10 cellular contexts compared by ENCODE assay signal in the genomic region with DNA sequence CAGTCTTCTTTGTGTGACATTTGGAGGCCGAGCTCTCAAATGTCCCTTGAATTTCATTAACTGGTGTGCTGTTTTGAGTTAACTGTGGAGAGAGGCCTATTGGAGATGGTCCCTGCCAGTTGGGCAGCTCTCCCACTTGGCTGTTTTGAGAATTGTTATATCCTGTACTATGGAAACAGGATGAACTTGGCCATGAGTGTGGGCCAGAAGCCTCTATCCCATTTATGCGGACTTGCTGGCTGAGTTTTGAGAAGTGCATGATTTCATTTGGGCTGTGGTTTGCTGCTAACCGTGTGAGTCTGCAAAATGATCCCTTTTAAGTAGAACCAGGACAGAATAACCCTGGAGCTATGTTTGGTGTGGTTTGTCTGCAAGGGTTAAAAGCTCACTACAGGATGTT.
DNase-seq lines count a peak whose midpoint lies in the region; ATAC-seq and TF ChIP-seq lines count a peak whose summit lies in the region.
"Had no signal": no experiment of that assay in that cellular context is flagged by ENCODE, and none has a peak within 500 bp of the region (broad histone marks: within the 10 kb centered on the region; RNA-seq: fewer than 3 reads in every experiment).

No MANE protein-coding gene starts in this region.

- H3K4me3 Mint-ChIP-seq in MCF 10A (ENCODE audit: unreplicated experiment): no peak overlapping the region
- H3K4me3 Mint-ChIP-seq in naive thymus-derived CD8-positive, alpha-beta T cell: no peak overlapping the region
- H3K4me3 Mint-ChIP-seq in activated CD4-positive, alpha-beta T cell treated with anti-CD3 and anti-CD28 coated beads, Interleukin-2, amount 10 ng/mL, durations not matched to agents 7 days and 5 days: no peak overlapping the region
- H3K4me3 Mint-ChIP-seq: activated naive CD8-positive, alpha-beta T cell treated with anti-CD3 and anti-CD28 coated beads, Interleukin-2, amount 10 ng/mL, durations not matched to agents 7 days and 5 days; stimulated activated naive CD8-positive, alpha-beta T cell treated with anti-CD3 and anti-CD28 coated beads, Interleukin-15, Interleukin-2, amounts not matched to agents 100 ng/mL and 50 ng/mL, for 24 hours had no signal

- in situ Hi-C loops in gastrocnemius medialis (cut with MboI; ENCODE audit: low sequenced_read_pairs in 4 of 4): loop anchor here in 1 of 4 donors (25.0 kb wide), 1 partner anchor 365 kb away; the partner anchor contains the start of gene PTPRG

- H3K9me3 Mint-ChIP-seq in MCF 10A (ENCODE audit: unreplicated experiment): no peaks in the 10 kb centered on the region
- peaks cover 0 to 7% (median 0%) of the 10 kb centered on the region in 9 donors for H3K9me3 Mint-ChIP-seq in naive thymus-derived CD8-positive, alpha-beta T cell
- H3K9me3 Mint-ChIP-seq in activated CD4-positive, alpha-beta T cell treated with anti-CD3 and anti-CD28 coated beads, Interleukin-2, amount 10 ng/mL, durations not matched to agents 7 days and 5 days: no peaks in the 10 kb centered on the region
- H3K9me3 Mint-ChIP-seq: activated naive CD8-positive, alpha-beta T cell treated with anti-CD3 and anti-CD28 coated beads, Interleukin-2, amount 10 ng/mL, durations not matched to agents 7 days and 5 days had no signal

- no TSS peak for BruUV-seq in MCF 10A (replicated peaks; lab: Mats Ljungman, UMichigan)

- no peaks in the 10 kb centered on the region for H3K27me3 Mint-ChIP-seq in MCF 10A (ENCODE audit: insufficient read depth, unreplicated experiment)
- peaks cover 0 to 20% (median 8%) of the 10 kb centered on the region in 5 donors for H3K27me3 Mint-ChIP-seq in naive thymus-derived CD8-positive, alpha-beta T cell
- H3K27me3 Mint-ChIP-seq in activated CD4-positive, alpha-beta T cell treated with anti-CD3 and anti-CD28 coated beads, Interleukin-2, amount 10 ng/mL, durations not matched to agents 7 days and 5 days: no peaks in the 10 kb centered on the region
- H3K27me3 Mint-ChIP-seq: activated naive CD8-positive, alpha-beta T cell treated with anti-CD3 and anti-CD28 coated beads, Interleukin-2, amount 10 ng/mL, durations not matched to agents 7 days and 5 days had no signal

- POLR2A ChIA-PET in MCF 10A (lab: Yijun Ruan, JAX): interaction anchor here (0.7 kb wide), 1 partner anchor 22 kb away, joined by 5 read pairs; no protein-coding TSS in a partner anchor
- POLR2A ChIA-PET in naive thymus-derived CD8-positive, alpha-beta T cell (lab: Charles Lee): no interaction called here
- POLR2A ChIA-PET in activated CD4-positive, alpha-beta T cell treated with anti-CD3 and anti-CD28 coated beads, Interleukin-2, amount 10 ng/mL, durations not matched to agents 7 days and 5 days (lab: Charles Lee): no interaction called here

- TF ChIP-seq POLR2A in gastrocnemius medialis (IDR thresholded peaks at IDR 0.05): no peak

- no peak for TF ChIP-seq CTCF in MCF 10A (IDR thresholded peaks at IDR 0.05; ENCODE audit: unreplicated experiment)
- no peak for TF ChIP-seq CTCF in right atrium auricular region (IDR thresholded peaks at IDR 0.05)
- no peak for TF ChIP-seq CTCF in gastrocnemius medialis (IDR thresholded peaks at IDR 0.05 in 4 of 5, conservative IDR thresholded peaks at IDR 0.05 in 1 of 5)

- no peaks in the 10 kb centered on the region for H3K36me3 Mint-ChIP-seq in MCF 10A (ENCODE audit: insufficient read depth, unreplicated experiment)
- no peaks in the 10 kb centered on the region for H3K36me3 Mint-ChIP-seq in naive thymus-derived CD8-positive, alpha-beta T cell
- no peaks in the 10 kb centered on the region for H3K36me3 Mint-ChIP-seq in activated CD4-positive, alpha-beta T cell treated with anti-CD3 and anti-CD28 coated beads, Interleukin-2, amount 10 ng/mL, durations not matched to agents 7 days and 5 days (ENCODE audit: low read depth)
- H3K36me3 Mint-ChIP-seq: activated naive CD8-positive, alpha-beta T cell treated with anti-CD3 and anti-CD28 coated beads, Interleukin-2, amount 10 ng/mL, durations not matched to agents 7 days and 5 days had no signal

- H3K36me3 ChIP-seq in right atrium auricular region: no peaks in the 10 kb centered on the region
- no peaks in the 10 kb centered on the region for H3K36me3 ChIP-seq in gastrocnemius medialis

- CTCF ChIA-PET in MCF 10A (lab: Yijun Ruan, JAX): interaction anchor here (0.6 to 1.1 kb wide), 8 partner anchors 9 to 1180 kb away, joined by 3 to 4 read pairs (median 3); no protein-coding TSS in a partner anchor
- CTCF ChIA-PET in activated CD4-positive, alpha-beta T cell treated with anti-CD3 and anti-CD28 coated beads, Interleukin-2, amount 10 ng/mL, durations not matched to agents 7 days and 5 days (lab: Charles Lee): no interaction called here

- H3K9me3 ChIP-seq in right atrium auricular region (no peaks in the 10 kb centered on the region), gastrocnemius medialis (no peaks in the 10 kb centered on the region)

- H3K27me3 ChIP-seq in right atrium auricular region (no peaks in the 10 kb centered on the region), gastrocnemius medialis (no peaks in the 10 kb centered on the region)

- intact Hi-C loops in MCF 10A (cut with micrococcal nuclease) (loop anchor here (5.0 kb wide), 1 partner anchor 365 kb away; the partner anchor contains the start of gene PTPRG), gastrocnemius medialis (cut with DNase I; ENCODE audit: low total_unique reads) (loop anchor here (1.0 to 5.0 kb wide), 5 partner anchors 55 to 367 kb away; partner anchors contain the start of gene PTPRG)

- H3K27ac ChIP-seq in right atrium auricular region: peak overlapping the region; percentile 80 to 83
- H3K27ac ChIP-seq in gastrocnemius medialis: peak overlapping the region; percentile 86 to 93 (median 91)

- peak overlapping the region in 1 of 2 donors; percentile 7 for H3K4me3 ChIP-seq in right atrium auricular region
- H3K4me3 ChIP-seq in gastrocnemius medialis: peak overlapping the region; percentile 4 to 42 (median 26)

- peaks cover 33% of the 10 kb centered on the region for H3K4me1 Mint-ChIP-seq in MCF 10A (ENCODE audit: insufficient read depth, unreplicated experiment)
- H3K4me1 Mint-ChIP-seq in naive thymus-derived CD8-positive, alpha-beta T cell: no peaks in the 10 kb centered on the region
- no peaks in the 10 kb centered on the region for H3K4me1 Mint-ChIP-seq in activated CD4-positive, alpha-beta T cell treated with anti-CD3 and anti-CD28 coated beads, Interleukin-2, amount 10 ng/mL, durations not matched to agents 7 days and 5 days
- H3K4me1 Mint-ChIP-seq: activated naive CD8-positive, alpha-beta T cell treated with anti-CD3 and anti-CD28 coated beads, Interleukin-2, amount 10 ng/mL, durations not matched to agents 7 days and 5 days had no signal

- DNase-seq in ELR (ENCODE audit: low read depth): peak; percentile 10
- DNase-seq in MCF 10A (ENCODE audit: unreplicated experiment): peak; percentile 16
- peak; percentile 81 for DNase-seq in right atrium auricular region (ENCODE audit: low spot score)
- peak; percentile 69 to 84 for DNase-seq in gastrocnemius medialis
- DNase-seq in NCI-H2107 (lab: John Stamatoyannopoulos, UW): no peak
- DNase-seq in naive thymus-derived CD8-positive, alpha-beta T cell: no peak
- no peak for DNase-seq in NCI-H1436 treated with DMSO at 0.1 percent for 48 hours (lab: John Stamatoyannopoulos, UW)
- DNase-seq in activated CD4-positive, alpha-beta T cell treated with anti-CD3 and anti-CD28 coated beads, Interleukin-2, amount 10 ng/mL, durations not matched to agents 7 days and 5 days: no peak
- DNase-seq: activated naive CD8-positive, alpha-beta T cell treated with anti-CD3 and anti-CD28 coated beads, Interleukin-2, amount 10 ng/mL, durations not matched to agents 7 days and 5 days had no signal

- peak; percentile 59 to 64 for ATAC-seq in gastrocnemius medialis
- ATAC-seq in naive thymus-derived CD8-positive, alpha-beta T cell: no peak

- H3K4me1 ChIP-seq in right atrium auricular region (peaks cover 0 to 67% of the 10 kb centered on the region in 2 donors), gastrocnemius medialis (peaks cover 54 to 73% of the 10 kb centered on the region in 2 donors)

- peak overlapping the region; percentile 37 for H3K27ac Mint-ChIP-seq in MCF 10A (ENCODE audit: low read depth, unreplicated experiment)
- no peak overlapping the region for H3K27ac Mint-ChIP-seq in naive thymus-derived CD8-positive, alpha-beta T cell
- no peak overlapping the region for H3K27ac Mint-ChIP-seq in activated CD4-positive, alpha-beta T cell treated with anti-CD3 and anti-CD28 coated beads, Interleukin-2, amount 10 ng/mL, durations not matched to agents 7 days and 5 days
- H3K27ac Mint-ChIP-seq: activated naive CD8-positive, alpha-beta T cell treated with anti-CD3 and anti-CD28 coated beads, Interleukin-2, amount 10 ng/mL, durations not matched to agents 7 days and 5 days; stimulated activated naive CD8-positive, alpha-beta T cell treated with anti-CD3 and anti-CD28 coated beads, Interleukin-15, Interleukin-2, amounts not matched to agents 100 ng/mL and 50 ng/mL, for 24 hours had no signal

Comparison
In these comparisons a context has a peak if more than half of its experiments do, and no peak if none do; other contexts are left out.
1. DNase-seq: peak in ELR (single experiment), MCF 10A (single experiment), right atrium auricular region (single experiment) and gastrocnemius medialis (2 of 2); none in NCI-H2107 (single experiment), naive thymus-derived CD8-positive, alpha-beta T cell (0 of 10), NCI-H1436 treated with DMSO at 0.1 percent for 48 hours (single experiment) and activated CD4-positive, alpha-beta T cell treated with anti-CD3 and anti-CD28 coated beads, Interleukin-2, amount 10 ng/mL, durations not matched to agents 7 days and 5 days (single experiment).
2. ATAC-seq: peak in gastrocnemius medialis (2 of 2); none in naive thymus-derived CD8-positive, alpha-beta T cell (0 of 2).